10 cellular contexts compared by ENCODE assay signal in genomic region chr11:440065-441042, GRCh38. TPM values are rescaled to one million over a fixed set of nuclear protein-coding genes. Genes with fewer than 3 reads are reported as not detected.
A peak's percentile ranks its signal among the peaks of the same experiment; 100 is the strongest.
DNase-seq lines count a peak whose midpoint lies in the region; ATAC-seq and TF ChIP-seq lines count a peak whose summit lies in the region.
"Had no signal": no experiment of that assay in that cellular context is flagged by ENCODE, and none has a peak within 500 bp of the region (broad histone marks: within the 10 kb centered on the region; RNA-seq: fewer than 3 reads in every experiment).

No MANE protein-coding gene starts in this region.

- no peak overlapping the region for H3K27ac ChIP-seq in esophagus muscularis mucosa (replicated peaks in 1 of 4)

- 91% methylated on average over 19 of the region's 27 CpGs for WGBS in esophagus muscularis mucosa

- no peak for TF ChIP-seq EP300 in esophagus muscularis mucosa (IDR thresholded peaks at IDR 0.05)

- no peak overlapping the region for H3K27ac Mint-ChIP-seq in activated T-cell treated with anti-CD3 and anti-CD28 coated beads, Interleukin-2, amount 50 U/mL, for 72 hours

- intact Hi-C loops in esophagus muscularis mucosa (cut with DNase I), result no loop called here

- H3K27me3 ChIP-seq in esophagus muscularis mucosa, result peaks cover 0 to 80% (median 10%) of the 10 kb centered on the region in 4 donors

- no peak for TF ChIP-seq CTCF in esophagus muscularis mucosa (IDR thresholded peaks at IDR 0.05)

- no peak for TF ChIP-seq POLR2A in esophagus muscularis mucosa (IDR thresholded peaks at IDR 0.05; ENCODE audit: low read depth)

- no peak for DNase-seq in activated T-cell treated with anti-CD3 and anti-CD28 coated beads, Interleukin-2, amount 50 U/mL, for 72 hours
- no peak for DNase-seq in activated T-cell treated with anti-CD3 and anti-CD28 coated beads, Interleukin-2, amount 50 U/mL, for 48 hours
- DNase-seq in RPMI7951 (ENCODE audit: low read depth) (peak; percentile 29), fibroblast of peridontal ligament (ENCODE audit: extremely low read depth) (peak; percentile 15), NCI-H1048 (lab: John Stamatoyannopoulos, UW) (no peak), esophagus muscularis mucosa (ENCODE audit: extremely low spot score) (no peak)
- peak; percentile 12 for DNase-seq in stimulated activated naive CD8-positive, alpha-beta T cell treated with anti-CD3 and anti-CD28 coated beads, Interleukin-15, Interleukin-2, amounts not matched to agents 100 U/mL and 50 U/mL, for 24 hours
- DNase-seq: islet precursor cell, T1000 had no signal

- H3K9me3 ChIP-seq in esophagus muscularis mucosa, result no peaks in the 10 kb centered on the region

- no peaks in the 10 kb centered on the region for H3K36me3 ChIP-seq in esophagus muscularis mucosa

- H3K9me3 Mint-ChIP-seq in activated T-cell treated with anti-CD3 and anti-CD28 coated beads, Interleukin-2, amount 50 U/mL, for 72 hours, result no peaks in the 10 kb centered on the region

- no peaks in the 10 kb centered on the region for H3K36me3 Mint-ChIP-seq in activated T-cell treated with anti-CD3 and anti-CD28 coated beads, Interleukin-2, amount 50 U/mL, for 72 hours (ENCODE audit: insufficient read depth in 2 of 2)

- peaks cover 3 to 13% (median 7%) of the 10 kb centered on the region in 4 donors for H3K4me1 ChIP-seq in esophagus muscularis mucosa

- H3K4me3 ChIP-seq in esophagus muscularis mucosa, result no peak overlapping the region

- peaks cover 16% of the 10 kb centered on the region for H3K4me1 Mint-ChIP-seq in activated T-cell treated with anti-CD3 and anti-CD28 coated beads, Interleukin-2, amount 50 U/mL, for 72 hours (ENCODE audit: low read depth)

- H3K27me3 Mint-ChIP-seq in activated T-cell treated with anti-CD3 and anti-CD28 coated beads, Interleukin-2, amount 50 U/mL, for 72 hours (ENCODE audit: low read depth), result no peaks in the 10 kb centered on the region

- no peak for ATAC-seq in activated T-cell treated with anti-CD3 and anti-CD28 coated beads, Interleukin-2, amount 50 U/mL, for 72 hours (replicated peaks in 1 of 2)
- ATAC-seq in stimulated activated naive CD8-positive, alpha-beta T cell treated with anti-CD3 and anti-CD28 coated beads, Interleukin-15, Interleukin-2, amounts not matched to agents 100 U/mL and 50 U/mL, for 24 hours, result no peak
- no peak for ATAC-seq in HG02970 (IDR thresholded peaks at IDR 0.05; ENCODE audit: low FRiP score, unreplicated experiment)

- peak overlapping the region; percentile 59 to 70 for H3K4me3 Mint-ChIP-seq in activated T-cell treated with anti-CD3 and anti-CD28 coated beads, Interleukin-2, amount 50 U/mL, for 72 hours

RNA-seq across cellular contexts. Expression of gene ANO9, which starts 1.5 kb away (rescaled TPM):
- total RNA-seq in activated T-cell treated with anti-CD3 and anti-CD28 coated beads, Interleukin-2, amount 50 U/mL, for 72 hours, result 10 to 100 TPM; 34.3 to 56.5 TPM
- not detected in 2 replicates for total RNA-seq in RPMI7951 (2014; rRNA removed; shearing (Covaris generic))
- under 1 TPM in 3 of 4 donors, not detected in 1; 0.11 to 0.42 (median 0.32) TPM for total RNA-seq in esophagus muscularis mucosa

RNA-seq across cellular contexts. Expression of gene PTDSS2, which starts 9.7 kb away (rescaled TPM):
- 10 to 100 TPM; 20.6 to 22.5 TPM for total RNA-seq in activated T-cell treated with anti-CD3 and anti-CD28 coated beads, Interleukin-2, amount 50 U/mL, for 72 hours
- total RNA-seq in RPMI7951 (2014; rRNA removed; shearing (Covaris generic)), result 13.2 and 16.8 TPM in 2 replicates
- 10 to 100 TPM; 23.9 to 58.3 (median 30.2) TPM for total RNA-seq in esophagus muscularis mucosa

RNA-seq across cellular contexts. Expression of gene SIGIRR, which starts 25.6 kb away (rescaled TPM):
- 10 to 100 TPM; 59.3 to 68.4 TPM for total RNA-seq in activated T-cell treated with anti-CD3 and anti-CD28 coated beads, Interleukin-2, amount 50 U/mL, for 72 hours
- 14.3 and 19.2 TPM in 2 replicates for total RNA-seq in RPMI7951 (2014; rRNA removed; shearing (Covaris generic))
- total RNA-seq in esophagus muscularis mucosa, result 10 to 100 TPM; 45.7 to 72.9 (median 50.5) TPM

RNA-seq across cellular contexts. Expression of gene PKP3, which starts 46.3 kb away (rescaled TPM):
- 1 to 10 TPM in 1 of 2 donors, under 1 TPM in 1; 0.16 to 1.2 TPM for total RNA-seq in activated T-cell treated with anti-CD3 and anti-CD28 coated beads, Interleukin-2, amount 50 U/mL, for 72 hours
- total RNA-seq in RPMI7951 (2014; rRNA removed; shearing (Covaris generic)), result 0.84 and 2.9 TPM in 2 replicates
- total RNA-seq in esophagus muscularis mucosa, result 1 to 10 TPM in 1 of 4 donors, under 1 TPM in 3; 0.17 to 1.1 (median 0.51) TPM

Comparison
In these comparisons a context has a peak if more than half of its experiments do, and no peak if none do; other contexts are left out.
1. DNase-seq: peak in RPMI7951 (single experiment), fibroblast of peridontal ligament (single experiment) and stimulated activated naive CD8-positive, alpha-beta T cell treated with anti-CD3 and anti-CD28 coated beads, Interleukin-15, Interleukin-2, amounts not matched to agents 100 U/mL and 50 U/mL, for 24 hours (single experiment); none in activated T-cell treated with anti-CD3 and anti-CD28 coated beads, Interleukin-2, amount 50 U/mL, for 72 hours (0 of 2), activated T-cell treated with anti-CD3 and anti-CD28 coated beads, Interleukin-2, amount 50 U/mL, for 48 hours (0 of 2), NCI-H1048 (single experiment) and esophagus muscularis mucosa (single experiment).
2. RNA of gene ANO9, which starts 1.5 kb away (total RNA-seq): 34.3 to 56.5 TPM in activated T-cell treated with anti-CD3 and anti-CD28 coated beads, Interleukin-2, amount 50 U/mL, for 72 hours; 0.11 to 0.42 TPM in esophagus muscularis mucosa and not detected in RPMI7951; every median in the first group is over 10 times any median in the second.